Comparison of ENCODE assay signal across 26 cellular contexts in genomic region chr6:55985309-55985708, GRCh38.
"Had no signal": no experiment of that assay in that cellular context is flagged by ENCODE, and none has a peak within 500 bp of the region (broad histone marks: within the 10 kb centered on the region; RNA-seq: fewer than 3 reads in every experiment).

No MANE protein-coding gene starts in this region.

- H3K9me3 ChIP-seq: stomach, suprapubic skin, testis, thoracic aorta, thyroid gland, tibial artery, transverse colon, upper lobe of left lung, upper lobe of right lung, uterus, vagina had no signal

- H3K27ac ChIP-seq: stomach, suprapubic skin, testis, thoracic aorta, thyroid gland, tibial artery, tibial nerve, transverse colon, upper lobe of left lung, upper lobe of right lung, uterus, vagina had no signal

- H3K27me3 ChIP-seq: stomach, suprapubic skin, testis, thyroid gland, tibial artery, tibial nerve, transverse colon, upper lobe of left lung, upper lobe of right lung, vagina had no signal

- H3K4me1 ChIP-seq: stomach, suprapubic skin, testis, thyroid gland, tibial artery, transverse colon, upper lobe of left lung, upper lobe of right lung, uterus, vagina had no signal

- DNase-seq: stimulated activated CD4-positive, alpha-beta T cell treated with anti-CD3 and anti-CD28 coated beads, Interleukin-2, amount 100 ng/mL, for 48 hours; stimulated activated CD4-positive, alpha-beta T cell treated with anti-CD3 and anti-CD28 coated beads, Interleukin-4, amount 100 ng/mL, for 1 hour; stimulated activated CD4-positive, alpha-beta T cell treated with anti-CD3 and anti-CD28 coated beads, Interleukin-4, amount 100 ng/mL, for 24 hours; stimulated activated CD4-positive, alpha-beta T cell treated with anti-CD3 and anti-CD28 coated beads, Interleukin-4, amount 100 ng/mL, for 4 hours; stimulated activated CD8-positive, alpha-beta memory T cell treated with anti-CD3 and anti-CD28 coated beads, Interleukin-4, amount 100 ng/mL, for 48 hours; stimulated activated naive B cell treated with anti-CD40 and anti-IgM and Interleukin-4, amounts not matched to agents 10 μg/mL and 1 μg/mL and 100 μg/mL, for 72 hours; stimulated activated naive CD4-positive, alpha-beta T cell; stimulated activated naive CD4-positive, alpha-beta T cell treated with Interleukin-2 at 50 U/mL for 16 hours; stimulated activated naive CD8-positive, alpha-beta T cell treated with anti-CD3 and anti-CD28 coated beads, Interleukin-15, amount 100 ng/mL, for 72 hours; stimulated activated naive CD8-positive, alpha-beta T cell treated with anti-CD3 and anti-CD28 coated beads, Interleukin-15, Interleukin-2, amounts not matched to agents 100 U/mL and 50 U/mL, for 24 hours; stomach; substantia nigra; testis; thyroid gland; tibial artery; transverse colon; trophoblast cell; upper lobe of left lung; upper lobe of right lung; uterus had no signal

- H3K4me3 ChIP-seq: stomach, suprapubic skin, testis, thoracic aorta, thyroid gland, tibial artery, tibial nerve, transverse colon, upper lobe of left lung, upper lobe of right lung, uterus, vagina had no signal

- ATAC-seq: stimulated activated effector memory CD8-positive, alpha-beta T cell treated with anti-CD3 and anti-CD28 coated beads, Interleukin-12 subunit alpha, Interleukin-12 subunit beta, amount 100 ng/mL, for 72 hours; stimulated activated memory B cell treated with anti-CD40 and anti-IgM and Interleukin-4, amounts not matched to agents 10 μg/mL and 1 μg/mL and 100 μg/mL, for 72 hours; stimulated activated naive B cell treated with anti-CD40 and anti-IgM and Interleukin-4, amounts not matched to agents 10 μg/mL and 1 μg/mL and 100 μg/mL, for 72 hours; stimulated activated naive CD8-positive, alpha-beta T cell treated with anti-CD3 and anti-CD28 coated beads, Interleukin-15, amount 100 ng/mL, for 72 hours; stimulated activated naive CD8-positive, alpha-beta T cell treated with anti-CD3 and anti-CD28 coated beads, Interleukin-15, Interleukin-2, amounts not matched to agents 100 U/mL and 50 U/mL, for 24 hours; upper lobe of right lung had no signal

- H3K36me3 ChIP-seq: stomach, suprapubic skin, thoracic aorta, thyroid gland, tibial artery, tibial nerve, transverse colon, upper lobe of left lung, upper lobe of right lung, uterus, vagina had no signal
